Comparison of ENCODE assay signal across 1 cellular context in the genomic region with DNA sequence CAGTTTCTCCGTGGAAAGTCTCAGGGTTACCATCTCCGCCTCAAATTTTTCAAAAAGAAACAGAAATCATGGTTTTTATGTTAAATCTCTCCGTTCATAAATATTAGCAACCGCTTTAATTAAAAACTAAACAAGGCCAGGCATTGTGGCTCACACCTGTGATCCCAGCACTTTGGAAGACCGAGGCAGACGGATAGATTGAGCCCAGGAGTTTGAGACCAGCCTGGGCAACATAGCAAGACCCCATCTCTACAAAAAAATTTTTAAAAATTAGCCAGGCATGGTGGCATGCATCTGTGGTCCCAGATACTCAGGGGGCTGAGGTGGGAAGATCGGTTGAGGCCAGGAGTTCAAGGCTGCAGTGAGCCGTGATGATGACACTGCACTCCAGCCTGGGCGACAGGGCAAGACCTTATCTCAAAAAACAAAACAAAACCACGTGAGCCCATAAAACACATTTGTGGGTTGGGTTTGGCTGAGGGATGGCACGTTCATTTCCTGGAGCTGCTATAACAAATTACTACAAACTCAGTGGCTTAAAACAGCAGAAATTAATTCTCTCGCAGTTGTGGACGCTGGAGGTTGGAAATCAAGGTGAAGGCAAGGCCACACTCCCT.
TF ChIP-seq lines count a peak whose summit lies in the region.

No MANE protein-coding gene starts in this region.

TF ChIP-seq in K562, 482 proteins besides CTCF, POLR2A, EP300 and RAD21 (continued from another document):
- TF ChIP-seq, protein P1, sequence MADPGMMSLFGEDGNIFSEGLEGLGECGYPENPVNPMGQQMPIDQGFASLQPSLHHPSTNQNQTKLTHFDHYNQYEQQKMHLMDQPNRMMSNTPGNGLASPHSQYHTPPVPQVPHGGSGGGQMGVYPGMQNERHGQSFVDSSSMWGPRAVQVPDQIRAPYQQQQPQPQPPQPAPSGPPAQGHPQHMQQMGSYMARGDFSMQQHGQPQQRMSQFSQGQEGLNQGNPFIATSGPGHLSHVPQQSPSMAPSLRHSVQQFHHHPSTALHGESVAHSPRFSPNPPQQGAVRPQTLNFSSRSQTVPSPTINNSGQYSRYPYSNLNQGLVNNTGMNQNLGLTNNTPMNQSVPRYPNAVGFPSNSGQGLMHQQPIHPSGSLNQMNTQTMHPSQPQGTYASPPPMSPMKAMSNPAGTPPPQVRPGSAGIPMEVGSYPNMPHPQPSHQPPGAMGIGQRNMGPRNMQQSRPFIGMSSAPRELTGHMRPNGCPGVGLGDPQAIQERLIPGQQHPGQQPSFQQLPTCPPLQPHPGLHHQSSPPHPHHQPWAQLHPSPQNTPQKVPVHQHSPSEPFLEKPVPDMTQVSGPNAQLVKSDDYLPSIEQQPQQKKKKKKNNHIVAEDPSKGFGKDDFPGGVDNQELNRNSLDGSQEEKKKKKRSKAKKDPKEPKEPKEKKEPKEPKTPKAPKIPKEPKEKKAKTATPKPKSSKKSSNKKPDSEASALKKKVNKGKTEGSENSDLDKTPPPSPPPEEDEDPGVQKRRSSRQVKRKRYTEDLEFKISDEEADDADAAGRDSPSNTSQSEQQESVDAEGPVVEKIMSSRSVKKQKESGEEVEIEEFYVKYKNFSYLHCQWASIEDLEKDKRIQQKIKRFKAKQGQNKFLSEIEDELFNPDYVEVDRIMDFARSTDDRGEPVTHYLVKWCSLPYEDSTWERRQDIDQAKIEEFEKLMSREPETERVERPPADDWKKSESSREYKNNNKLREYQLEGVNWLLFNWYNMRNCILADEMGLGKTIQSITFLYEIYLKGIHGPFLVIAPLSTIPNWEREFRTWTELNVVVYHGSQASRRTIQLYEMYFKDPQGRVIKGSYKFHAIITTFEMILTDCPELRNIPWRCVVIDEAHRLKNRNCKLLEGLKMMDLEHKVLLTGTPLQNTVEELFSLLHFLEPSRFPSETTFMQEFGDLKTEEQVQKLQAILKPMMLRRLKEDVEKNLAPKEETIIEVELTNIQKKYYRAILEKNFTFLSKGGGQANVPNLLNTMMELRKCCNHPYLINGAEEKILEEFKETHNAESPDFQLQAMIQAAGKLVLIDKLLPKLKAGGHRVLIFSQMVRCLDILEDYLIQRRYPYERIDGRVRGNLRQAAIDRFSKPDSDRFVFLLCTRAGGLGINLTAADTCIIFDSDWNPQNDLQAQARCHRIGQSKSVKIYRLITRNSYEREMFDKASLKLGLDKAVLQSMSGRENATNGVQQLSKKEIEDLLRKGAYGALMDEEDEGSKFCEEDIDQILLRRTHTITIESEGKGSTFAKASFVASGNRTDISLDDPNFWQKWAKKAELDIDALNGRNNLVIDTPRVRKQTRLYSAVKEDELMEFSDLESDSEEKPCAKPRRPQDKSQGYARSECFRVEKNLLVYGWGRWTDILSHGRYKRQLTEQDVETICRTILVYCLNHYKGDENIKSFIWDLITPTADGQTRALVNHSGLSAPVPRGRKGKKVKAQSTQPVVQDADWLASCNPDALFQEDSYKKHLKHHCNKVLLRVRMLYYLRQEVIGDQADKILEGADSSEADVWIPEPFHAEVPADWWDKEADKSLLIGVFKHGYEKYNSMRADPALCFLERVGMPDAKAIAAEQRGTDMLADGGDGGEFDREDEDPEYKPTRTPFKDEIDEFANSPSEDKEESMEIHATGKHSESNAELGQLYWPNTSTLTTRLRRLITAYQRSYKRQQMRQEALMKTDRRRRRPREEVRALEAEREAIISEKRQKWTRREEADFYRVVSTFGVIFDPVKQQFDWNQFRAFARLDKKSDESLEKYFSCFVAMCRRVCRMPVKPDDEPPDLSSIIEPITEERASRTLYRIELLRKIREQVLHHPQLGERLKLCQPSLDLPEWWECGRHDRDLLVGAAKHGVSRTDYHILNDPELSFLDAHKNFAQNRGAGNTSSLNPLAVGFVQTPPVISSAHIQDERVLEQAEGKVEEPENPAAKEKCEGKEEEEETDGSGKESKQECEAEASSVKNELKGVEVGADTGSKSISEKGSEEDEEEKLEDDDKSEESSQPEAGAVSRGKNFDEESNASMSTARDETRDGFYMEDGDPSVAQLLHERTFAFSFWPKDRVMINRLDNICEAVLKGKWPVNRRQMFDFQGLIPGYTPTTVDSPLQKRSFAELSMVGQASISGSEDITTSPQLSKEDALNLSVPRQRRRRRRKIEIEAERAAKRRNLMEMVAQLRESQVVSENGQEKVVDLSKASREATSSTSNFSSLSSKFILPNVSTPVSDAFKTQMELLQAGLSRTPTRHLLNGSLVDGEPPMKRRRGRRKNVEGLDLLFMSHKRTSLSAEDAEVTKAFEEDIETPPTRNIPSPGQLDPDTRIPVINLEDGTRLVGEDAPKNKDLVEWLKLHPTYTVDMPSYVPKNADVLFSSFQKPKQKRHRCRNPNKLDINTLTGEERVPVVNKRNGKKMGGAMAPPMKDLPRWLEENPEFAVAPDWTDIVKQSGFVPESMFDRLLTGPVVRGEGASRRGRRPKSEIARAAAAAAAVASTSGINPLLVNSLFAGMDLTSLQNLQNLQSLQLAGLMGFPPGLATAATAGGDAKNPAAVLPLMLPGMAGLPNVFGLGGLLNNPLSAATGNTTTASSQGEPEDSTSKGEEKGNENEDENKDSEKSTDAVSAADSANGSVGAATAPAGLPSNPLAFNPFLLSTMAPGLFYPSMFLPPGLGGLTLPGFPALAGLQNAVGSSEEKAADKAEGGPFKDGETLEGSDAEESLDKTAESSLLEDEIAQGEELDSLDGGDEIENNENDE (IDR thresholded peaks at IDR 0.05; ENCODE audit: low read depth, low read length), result no peak
- TF ChIP-seq BHLHE40 (IDR thresholded peaks at IDR 0.05; ENCODE audit: low read length), result peak; percentile 69
- no peak for TF ChIP-seq CREBBP (IDR thresholded peaks at IDR 0.05; ENCODE audit: low read depth, low read length)
- TF ChIP-seq, protein P2, sequence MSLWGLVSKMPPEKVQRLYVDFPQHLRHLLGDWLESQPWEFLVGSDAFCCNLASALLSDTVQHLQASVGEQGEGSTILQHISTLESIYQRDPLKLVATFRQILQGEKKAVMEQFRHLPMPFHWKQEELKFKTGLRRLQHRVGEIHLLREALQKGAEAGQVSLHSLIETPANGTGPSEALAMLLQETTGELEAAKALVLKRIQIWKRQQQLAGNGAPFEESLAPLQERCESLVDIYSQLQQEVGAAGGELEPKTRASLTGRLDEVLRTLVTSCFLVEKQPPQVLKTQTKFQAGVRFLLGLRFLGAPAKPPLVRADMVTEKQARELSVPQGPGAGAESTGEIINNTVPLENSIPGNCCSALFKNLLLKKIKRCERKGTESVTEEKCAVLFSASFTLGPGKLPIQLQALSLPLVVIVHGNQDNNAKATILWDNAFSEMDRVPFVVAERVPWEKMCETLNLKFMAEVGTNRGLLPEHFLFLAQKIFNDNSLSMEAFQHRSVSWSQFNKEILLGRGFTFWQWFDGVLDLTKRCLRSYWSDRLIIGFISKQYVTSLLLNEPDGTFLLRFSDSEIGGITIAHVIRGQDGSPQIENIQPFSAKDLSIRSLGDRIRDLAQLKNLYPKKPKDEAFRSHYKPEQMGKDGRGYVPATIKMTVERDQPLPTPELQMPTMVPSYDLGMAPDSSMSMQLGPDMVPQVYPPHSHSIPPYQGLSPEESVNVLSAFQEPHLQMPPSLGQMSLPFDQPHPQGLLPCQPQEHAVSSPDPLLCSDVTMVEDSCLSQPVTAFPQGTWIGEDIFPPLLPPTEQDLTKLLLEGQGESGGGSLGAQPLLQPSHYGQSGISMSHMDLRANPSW (CRISPR knock-in tag; IDR thresholded peaks at IDR 0.05), result no peak
- no peak for TF ChIP-seq SMAD1 (IDR thresholded peaks at IDR 0.05; ENCODE audit: low read depth, low read length, partially characterized antibody)
- TF ChIP-seq NFE2 (IDR thresholded peaks at IDR 0.05; ENCODE audit: low read depth), result peak; percentile 56; the same call in 1 of the 2 replicates
- no peak for TF ChIP-seq PHTF2 (CRISPR knock-in tag; IDR thresholded peaks at IDR 0.05)
- no peak for TF ChIP-seq HMG20B (CRISPR knock-in tag; IDR thresholded peaks at IDR 0.05)
- TF ChIP-seq KDM5B (IDR thresholded peaks at IDR 0.05; ENCODE audit: insufficient replicate concordance, low read depth, low read length), result no peak
- TF ChIP-seq, protein P3, sequence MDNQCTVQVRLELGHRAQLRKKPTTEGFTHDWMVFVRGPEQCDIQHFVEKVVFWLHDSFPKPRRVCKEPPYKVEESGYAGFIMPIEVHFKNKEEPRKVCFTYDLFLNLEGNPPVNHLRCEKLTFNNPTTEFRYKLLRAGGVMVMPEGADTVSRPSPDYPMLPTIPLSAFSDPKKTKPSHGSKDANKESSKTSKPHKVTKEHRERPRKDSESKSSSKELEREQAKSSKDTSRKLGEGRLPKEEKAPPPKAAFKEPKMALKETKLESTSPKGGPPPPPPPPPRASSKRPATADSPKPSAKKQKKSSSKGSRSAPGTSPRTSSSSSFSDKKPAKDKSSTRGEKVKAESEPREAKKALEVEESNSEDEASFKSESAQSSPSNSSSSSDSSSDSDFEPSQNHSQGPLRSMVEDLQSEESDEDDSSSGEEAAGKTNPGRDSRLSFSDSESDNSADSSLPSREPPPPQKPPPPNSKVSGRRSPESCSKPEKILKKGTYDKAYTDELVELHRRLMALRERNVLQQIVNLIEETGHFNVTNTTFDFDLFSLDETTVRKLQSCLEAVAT (IDR thresholded peaks at IDR 0.05), result no peak
- TF ChIP-seq ARID2 (IDR thresholded peaks at IDR 0.05), result no peak
- TF ChIP-seq NR1H2 (CRISPR knock-in tag; IDR thresholded peaks at IDR 0.05), result no peak
- TF ChIP-seq ZFP30 (CRISPR knock-in tag; IDR thresholded peaks at IDR 0.05; ENCODE audit: borderline replicate concordance), result no peak
- TF ChIP-seq, protein P4, sequence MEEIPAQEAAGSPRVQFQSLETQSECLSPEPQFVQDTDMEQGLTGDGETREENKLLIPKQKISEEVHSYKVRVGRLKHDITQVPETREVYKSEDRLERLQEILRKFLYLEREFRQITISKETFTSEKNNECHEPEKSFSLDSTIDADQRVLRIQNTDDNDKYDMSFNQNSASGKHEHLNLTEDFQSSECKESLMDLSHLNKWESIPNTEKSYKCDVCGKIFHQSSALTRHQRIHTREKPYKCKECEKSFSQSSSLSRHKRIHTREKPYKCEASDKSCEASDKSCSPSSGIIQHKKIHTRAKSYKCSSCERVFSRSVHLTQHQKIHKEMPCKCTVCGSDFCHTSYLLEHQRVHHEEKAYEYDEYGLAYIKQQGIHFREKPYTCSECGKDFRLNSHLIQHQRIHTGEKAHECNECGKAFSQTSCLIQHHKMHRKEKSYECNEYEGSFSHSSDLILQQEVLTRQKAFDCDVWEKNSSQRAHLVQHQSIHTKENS (CRISPR knock-in tag; IDR thresholded peaks at IDR 0.05), result no peak
- no peak for TF ChIP-seq CCAR2 (IDR thresholded peaks at IDR 0.05; ENCODE audit: low read depth, low read length)
- TF ChIP-seq NCOR1 (IDR thresholded peaks at IDR 0.05), result no peak
- TF ChIP-seq, protein P5, sequence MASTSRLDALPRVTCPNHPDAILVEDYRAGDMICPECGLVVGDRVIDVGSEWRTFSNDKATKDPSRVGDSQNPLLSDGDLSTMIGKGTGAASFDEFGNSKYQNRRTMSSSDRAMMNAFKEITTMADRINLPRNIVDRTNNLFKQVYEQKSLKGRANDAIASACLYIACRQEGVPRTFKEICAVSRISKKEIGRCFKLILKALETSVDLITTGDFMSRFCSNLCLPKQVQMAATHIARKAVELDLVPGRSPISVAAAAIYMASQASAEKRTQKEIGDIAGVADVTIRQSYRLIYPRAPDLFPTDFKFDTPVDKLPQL (IDR thresholded peaks at IDR 0.05; ENCODE audit: extremely low read depth, insufficient read length), result no peak
- no peak for TF ChIP-seq ZC3H11A (IDR thresholded peaks at IDR 0.05; ENCODE audit: low read depth, low read length)
- no peak for TF ChIP-seq RCOR1 (IDR thresholded peaks at IDR 0.05; ENCODE audit: borderline replicate concordance in 1 of 2, low read depth in 2 of 2, low read length in 2 of 2)
- peak; percentile 29; the same call in 1 of the 2 replicates for TF ChIP-seq L3MBTL2 (IDR thresholded peaks at IDR 0.05)
- peak; percentile 50; the same call in 1 of the 2 replicates for TF ChIP-seq RAD51 (IDR thresholded peaks at IDR 0.05; ENCODE audit: borderline replicate concordance, low read depth)
